In genomic region chr2:100730290-100730868, GRCh38 we compare ENCODE assay signal across 8 cellular contexts.
DNase-seq lines count a peak whose midpoint lies in the region; ATAC-seq and TF ChIP-seq lines count a peak whose summit lies in the region.

No MANE protein-coding gene starts in this region.

- H3K27me3 ChIP-seq in PC-3 (ENCODE audit: low read length), result no peaks in the 10 kb centered on the region
- H3K27me3 ChIP-seq in adrenal gland, result no peaks in the 10 kb centered on the region

- ATAC-seq in PC-3 (peak; percentile 60), HG03139 (IDR thresholded peaks at IDR 0.05; ENCODE audit: unreplicated experiment) (no peak)
- no peak for ATAC-seq in activated CD4-positive, CD25-positive, alpha-beta regulatory T cell treated with anti-CD3 and anti-CD28 coated beads, Interleukin-2, amount 50 U/mL, for 24 hours

- CTCF ChIA-PET in PC-3 (lab: Charles Lee), result interaction anchor here (0.5 to 1.8 kb wide), 7 partner anchors 27 to 278 kb away, joined by 3 to 23 read pairs (median 4); no protein-coding TSS in a partner anchor

- no peaks in the 10 kb centered on the region for H4K20me1 ChIP-seq in PC-3 (ENCODE audit: low read length)

- H3K9me3 ChIP-seq in PC-3 (ENCODE audit: low read length), result no peaks in the 10 kb centered on the region
- H3K9me3 ChIP-seq in adrenal gland (replicated peaks in 1 of 3), result no peaks in the 10 kb centered on the region

- H3K4me2 ChIP-seq in PC-3 (ENCODE audit: low read length), result no peak overlapping the region

- H3K9me2 ChIP-seq in PC-3 (replicated peaks; ENCODE audit: low read length), result no peaks in the 10 kb centered on the region

- no peak overlapping the region for H2AFZ ChIP-seq in PC-3 (ENCODE audit: low read length)

- H3K79me2 ChIP-seq in PC-3 (ENCODE audit: low read length), result no peaks in the 10 kb centered on the region

- H3K27ac ChIP-seq in PC-3 (ENCODE audit: low read length) (peak overlapping the region; percentile 12; the same call in 1 of the 2 replicates), adrenal gland (no peak overlapping the region)

- WGBS in adrenal gland, 4 donors, result 53 to 62% (median 58%) methylated on average over 5 to 6 of the region's 6 CpGs

- H3K9ac ChIP-seq in PC-3 (ENCODE audit: low read length), result no peak overlapping the region

- POLR2A ChIA-PET in PC-3 (lab: Charles Lee; ENCODE audit: unreplicated experiment), result interaction anchor here (0.5 to 0.7 kb wide), 2 partner anchors 131 to 167 kb away, joined by 3 to 4 read pairs; no protein-coding TSS in a partner anchor

- DNase-seq in NCI-H82 (lab: John Stamatoyannopoulos, UW), result peak; percentile 43
- DNase-seq in NCI-H82 treated with DMSO at 0.1 percent for 48 hours (lab: John Stamatoyannopoulos, UW; ENCODE audit: unreplicated experiment), result no peak
- DNase-seq in PC-3, result peak; percentile 88
- peak; percentile 68 to 84 (median 75) for DNase-seq in adrenal gland
- peak; percentile 36 for DNase-seq in iPS DF 4.7 (ENCODE audit: extremely low read depth, low spot score)
- peak; percentile 11 to 25 (median 22) for DNase-seq in stimulated activated CD4-positive, alpha-beta T cell treated with anti-CD3 and anti-CD28 coated beads, TNF-alpha, amount 100 ng/mL, for 48 hours (ENCODE audit: low read depth in 3 of 3)

- H3K4me3 ChIP-seq in PC-3 (ENCODE audit: low read length) (no peak overlapping the region), adrenal gland (no peak overlapping the region)

- H3K36me3 ChIP-seq in PC-3 (ENCODE audit: low read depth, low read length) (no peaks in the 10 kb centered on the region), adrenal gland (replicated peaks in 1 of 2) (no peaks in the 10 kb centered on the region)

- H3K4me1 ChIP-seq in PC-3 (ENCODE audit: insufficient read depth, low read length) (peaks cover 29% of the 10 kb centered on the region), adrenal gland (replicated peaks in 1 of 2) (peaks cover 6 to 14% of the 10 kb centered on the region in 2 donors)

- no TSS peak for BruUV-seq in PC-3 (replicated peaks; lab: Mats Ljungman, UMichigan)

- H3F3A ChIP-seq in PC-3 (ENCODE audit: low read length, unreplicated experiment), result no peaks in the 10 kb centered on the region

- no peak for TF ChIP-seq POLR2A in adrenal gland (IDR thresholded peaks at IDR 0.05)

- intact Hi-C loops in PC-3 (cut with micrococcal nuclease) (loop anchor here (1.0 to 5.0 kb wide), 3 partner anchors 137 to 255 kb away; no protein-coding TSS in a partner anchor), adrenal gland (cut with DNase I) (loop anchor here in 1 of 2 donors (10.0 kb wide), 1 partner anchor 144 kb away; no protein-coding TSS in a partner anchor)

- TF ChIP-seq CTCF in PC-3 (conservative IDR thresholded peaks at IDR 0.05; ENCODE audit: low read depth, low read length), result peak; percentile 92
- peak; percentile 30 to 76 (median 76) for TF ChIP-seq CTCF in adrenal gland (IDR thresholded peaks at IDR 0.05)
